Comparison of ENCODE assay signal across 8 cellular contexts in genomic region chr1:208235983-208236761, GRCh38. TPM values are rescaled to one million over a fixed set of nuclear protein-coding genes. Genes with fewer than 3 reads are reported as not detected.
DNase-seq lines count a peak whose midpoint lies in the region; ATAC-seq and TF ChIP-seq lines count a peak whose summit lies in the region.

No MANE protein-coding gene starts in this region.

- H3K27ac ChIP-seq in muscle layer of duodenum (ENCODE audit: low read length), result peak overlapping the region; percentile 74

- H3K36me3 ChIP-seq in muscle layer of duodenum (ENCODE audit: control insufficient read depth in 1 of 2, insufficient read depth in 2 of 2, low read length in 2 of 2), result no peaks in the 10 kb centered on the region

- peaks cover 43 to 76% of the 10 kb centered on the region in 2 donors for H3K4me1 ChIP-seq in muscle layer of duodenum (ENCODE audit: control insufficient read depth in 1 of 2, insufficient read depth in 2 of 2, low read length in 2 of 2)

- no peaks in the 10 kb centered on the region for H3K27me3 ChIP-seq in muscle layer of duodenum (ENCODE audit: low read depth, low read length)

- DNase-seq in NCI-H460 (ENCODE audit: extremely low read depth, low read depth) (peak; percentile 54), dermis blood vessel endothelial cell (peak; percentile 82), amygdala (lab: John Stamatoyannopoulos, UW) (no peak), RPMI8226 (no peak), NCI-H2227 treated with DMSO at 0.1 percent for 48 hours (lab: John Stamatoyannopoulos, UW) (no peak)

- no peak for TF ChIP-seq POLR2A in GM18505 (IDR thresholded peaks at IDR 0.05; ENCODE audit: borderline replicate concordance, extremely low read depth, insufficient read depth, insufficient read length)

- no peaks in the 10 kb centered on the region for H3K9me3 ChIP-seq in muscle layer of duodenum (ENCODE audit: control insufficient read depth in 1 of 2, low read length in 2 of 2)

- no peak overlapping the region for H3K4me3 ChIP-seq in muscle layer of duodenum (ENCODE audit: low read depth in 1 of 2, low read length in 2 of 2)

- ATAC-seq in GM18505 (IDR thresholded peaks at IDR 0.05; ENCODE audit: unreplicated experiment) (peak; percentile 51), HG02588 (IDR thresholded peaks at IDR 0.05; ENCODE audit: unreplicated experiment) (no peak)

RNA-seq across cellular contexts. Expression of gene PLXNA2, which starts 8.0 kb away (rescaled TPM):
- 5.4 and 6.5 TPM in 2 replicates for total RNA-seq in NCI-H460 (2014; rRNA removed; shearing (Covaris generic))
- polyA plus RNA-seq in NCI-H460 (2014; cell fraction: nucleus; rRNA removed), result 5.2 and 9.6 TPM in 2 replicates
- 54.8 and 95.8 TPM in 2 replicates for total RNA-seq in dermis blood vessel endothelial cell

Comparison
In these comparisons a context has a peak if more than half of its experiments do, and no peak if none do; other contexts are left out.
1. DNase-seq: peak in NCI-H460 (single experiment) and dermis blood vessel endothelial cell (single experiment); none in amygdala (0 of 56), RPMI8226 (single experiment) and NCI-H2227 treated with DMSO at 0.1 percent for 48 hours (single experiment).